Comparison of ENCODE assay signal across 3 cellular contexts in the genomic region with DNA sequence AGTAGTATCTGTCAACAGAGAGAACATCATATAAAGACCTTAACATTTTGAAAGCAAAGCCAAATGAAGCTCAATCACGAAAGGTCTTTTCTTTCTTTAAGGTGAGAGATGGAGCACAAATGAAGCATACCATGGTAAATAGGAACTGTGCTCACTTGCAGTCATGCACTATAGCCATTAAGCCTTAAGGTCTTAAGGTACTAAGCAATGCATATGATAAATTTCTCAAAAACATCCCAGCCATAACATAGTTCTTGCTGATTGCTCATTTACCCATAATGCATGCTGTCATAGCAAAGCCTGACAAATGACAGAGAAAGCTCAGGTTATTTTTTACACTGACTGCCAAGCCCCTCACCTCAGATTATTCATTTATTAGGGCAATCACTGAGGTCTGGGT.
"Had no signal": no experiment of that assay in that cellular context is flagged by ENCODE, and none has a peak within 500 bp of the region (broad histone marks: within the 10 kb centered on the region; RNA-seq: fewer than 3 reads in every experiment).

No MANE protein-coding gene starts in this region.

- DNase-seq: GDM1, GF-D8 had no signal

- H3K4me3 ChIP-seq: GM12878 had no signal

- ATAC-seq: GM12878 had no signal
